8 cellular contexts compared by ENCODE assay signal in genomic region chr1:61301824-61302652, GRCh38.
A peak's percentile ranks its signal among the peaks of the same experiment; 100 is the strongest.
DNase-seq lines count a peak whose midpoint lies in the region; ATAC-seq and TF ChIP-seq lines count a peak whose summit lies in the region.

No MANE protein-coding gene starts in this region.

- no peaks in the 10 kb centered on the region for H3K36me3 ChIP-seq in cardiac muscle cell

- H3K27ac Mint-ChIP-seq in activated CD8-positive, alpha-beta T cell treated with anti-CD3 and anti-CD28 coated beads for 36 hours: peak overlapping the region; percentile 89
- H3K27ac Mint-ChIP-seq in activated CD8-positive, alpha-beta T cell treated with anti-CD3 and anti-CD28 coated beads, Interleukin-2, amount 10 ng/mL, durations not matched to agents 7 days and 5 days: no peak overlapping the region
- H3K27ac Mint-ChIP-seq in T-helper 1 cell treated with Interleukin-12 subunit alpha and Interleukin-12 subunit beta and Interleukin-4 antibody, amounts not matched to agents 30 μg/mL and 1 μg/mL, for 36 hours: peak overlapping the region; percentile 90
- no peak overlapping the region for H3K27ac Mint-ChIP-seq in CD4-positive, alpha-beta T cell

- H3K36me3 Mint-ChIP-seq in activated CD8-positive, alpha-beta T cell treated with anti-CD3 and anti-CD28 coated beads for 36 hours (ENCODE audit: low read depth): peaks cover 7% of the 10 kb centered on the region
- no peaks in the 10 kb centered on the region for H3K36me3 Mint-ChIP-seq in activated CD8-positive, alpha-beta T cell treated with anti-CD3 and anti-CD28 coated beads, Interleukin-2, amount 10 ng/mL, durations not matched to agents 7 days and 5 days (ENCODE audit: low read depth)
- peaks cover 2% of the 10 kb centered on the region for H3K36me3 Mint-ChIP-seq in T-helper 1 cell treated with Interleukin-12 subunit alpha and Interleukin-12 subunit beta and Interleukin-4 antibody, amounts not matched to agents 30 μg/mL and 1 μg/mL, for 36 hours (ENCODE audit: low read depth)
- H3K36me3 Mint-ChIP-seq in CD4-positive, alpha-beta T cell (ENCODE audit: low read depth): no peaks in the 10 kb centered on the region

- intact Hi-C loops in activated CD8-positive, alpha-beta T cell treated with anti-CD3 and anti-CD28 coated beads for 36 hours (cut with micrococcal nuclease): loop anchor here (2.0 kb wide), 1 partner anchor 31 kb away; no protein-coding TSS in a partner anchor
- intact Hi-C loops in CD4-positive, alpha-beta T cell (cut with DNase I, micrococcal nuclease): no loop called here

- H3K27me3 ChIP-seq in cardiac muscle cell: no peaks in the 10 kb centered on the region
- no peaks in the 10 kb centered on the region for H3K27me3 ChIP-seq in CD4-positive, alpha-beta T cell (ENCODE audit: control insufficient read depth, insufficient read depth, low read length)

- H3K27me3 Mint-ChIP-seq in activated CD8-positive, alpha-beta T cell treated with anti-CD3 and anti-CD28 coated beads for 36 hours: peaks cover 1% of the 10 kb centered on the region
- no peaks in the 10 kb centered on the region for H3K27me3 Mint-ChIP-seq in activated CD8-positive, alpha-beta T cell treated with anti-CD3 and anti-CD28 coated beads, Interleukin-2, amount 10 ng/mL, durations not matched to agents 7 days and 5 days (ENCODE audit: low read depth)
- H3K27me3 Mint-ChIP-seq in T-helper 1 cell treated with Interleukin-12 subunit alpha and Interleukin-12 subunit beta and Interleukin-4 antibody, amounts not matched to agents 30 μg/mL and 1 μg/mL, for 36 hours (ENCODE audit: low read depth): peaks cover 13% of the 10 kb centered on the region
- H3K27me3 Mint-ChIP-seq in CD4-positive, alpha-beta T cell: no peaks in the 10 kb centered on the region

- POLR2A ChIA-PET in activated CD8-positive, alpha-beta T cell treated with anti-CD3 and anti-CD28 coated beads for 36 hours (lab: Charles Lee): interaction anchor here (0.8 to 0.9 kb wide), 2 partner anchors 30 to 31 kb away, joined by 3 read pairs; no protein-coding TSS in a partner anchor
- POLR2A ChIA-PET in activated CD8-positive, alpha-beta T cell treated with anti-CD3 and anti-CD28 coated beads, Interleukin-2, amount 10 ng/mL, durations not matched to agents 7 days and 5 days (lab: Charles Lee): no interaction called here
- POLR2A ChIA-PET in CD4-positive, alpha-beta T cell (lab: Charles Lee): no interaction called here

- peak overlapping the region; percentile 15 for H3K27ac ChIP-seq in cardiac muscle cell
- H3K27ac ChIP-seq in CD4-positive, alpha-beta T cell (ENCODE audit: low read depth, low read length): no peak overlapping the region

- peak; percentile 86 for ATAC-seq in activated CD8-positive, alpha-beta T cell treated with anti-CD3 and anti-CD28 coated beads for 36 hours
- ATAC-seq in activated CD8-positive, alpha-beta T cell treated with anti-CD3 and anti-CD28 coated beads, Interleukin-2, amount 10 ng/mL, durations not matched to agents 7 days and 5 days: no peak
- no peak for ATAC-seq in CD4-positive, alpha-beta T cell (ENCODE audit: poor library complexity)

- no peak overlapping the region for H3K4me3 Mint-ChIP-seq in activated CD8-positive, alpha-beta T cell treated with anti-CD3 and anti-CD28 coated beads for 36 hours
- H3K4me3 Mint-ChIP-seq in activated CD8-positive, alpha-beta T cell treated with anti-CD3 and anti-CD28 coated beads, Interleukin-2, amount 10 ng/mL, durations not matched to agents 7 days and 5 days: no peak overlapping the region
- H3K4me3 Mint-ChIP-seq in T-helper 1 cell treated with Interleukin-12 subunit alpha and Interleukin-12 subunit beta and Interleukin-4 antibody, amounts not matched to agents 30 μg/mL and 1 μg/mL, for 36 hours: no peak overlapping the region
- no peak overlapping the region for H3K4me3 Mint-ChIP-seq in CD4-positive, alpha-beta T cell

- peak; percentile 48 for DNase-seq in activated CD8-positive, alpha-beta T cell treated with anti-CD3 and anti-CD28 coated beads for 36 hours
- DNase-seq in activated CD8-positive, alpha-beta T cell treated with anti-CD3 and anti-CD28 coated beads, Interleukin-2, amount 10 ng/mL, durations not matched to agents 7 days and 5 days: no peak
- DNase-seq in cardiac muscle cell (ENCODE audit: low read depth in 1 of 2, low spot score in 1 of 2): peak in 1 of 2 donors; percentile 78
- DNase-seq in stromal cell of bone marrow (ENCODE audit: low read depth): peak; percentile 85
- no peak for DNase-seq in DMS53 treated with DMSO at 0.1 percent for 48 hours (lab: John Stamatoyannopoulos, UW; ENCODE audit: unreplicated experiment)
- no peak for DNase-seq in pons (ENCODE audit: low spot score)
- DNase-seq in CD4-positive, alpha-beta T cell: no peak

- no peaks in the 10 kb centered on the region for H3K9me3 ChIP-seq in cardiac muscle cell (ENCODE audit: low read depth)
- no peaks in the 10 kb centered on the region for H3K9me3 ChIP-seq in CD4-positive, alpha-beta T cell (ENCODE audit: control insufficient read depth, low read length)

- peaks cover 5% of the 10 kb centered on the region for H3K9me3 Mint-ChIP-seq in activated CD8-positive, alpha-beta T cell treated with anti-CD3 and anti-CD28 coated beads for 36 hours
- H3K9me3 Mint-ChIP-seq in activated CD8-positive, alpha-beta T cell treated with anti-CD3 and anti-CD28 coated beads, Interleukin-2, amount 10 ng/mL, durations not matched to agents 7 days and 5 days (ENCODE audit: insufficient read depth): no peaks in the 10 kb centered on the region
- H3K9me3 Mint-ChIP-seq in T-helper 1 cell treated with Interleukin-12 subunit alpha and Interleukin-12 subunit beta and Interleukin-4 antibody, amounts not matched to agents 30 μg/mL and 1 μg/mL, for 36 hours: peaks cover 9% of the 10 kb centered on the region
- no peaks in the 10 kb centered on the region for H3K9me3 Mint-ChIP-seq in CD4-positive, alpha-beta T cell

- CTCF ChIA-PET in activated CD8-positive, alpha-beta T cell treated with anti-CD3 and anti-CD28 coated beads for 36 hours (lab: Charles Lee): interaction anchor here (0.9 to 2.5 kb wide), 2 partner anchors 30 to 252 kb away, joined by 5 to 9 read pairs; no protein-coding TSS in a partner anchor
- CTCF ChIA-PET in activated CD8-positive, alpha-beta T cell treated with anti-CD3 and anti-CD28 coated beads, Interleukin-2, amount 10 ng/mL, durations not matched to agents 7 days and 5 days (lab: Charles Lee): interaction anchor here (0.9 to 2.5 kb wide), 6 partner anchors 9 to 287 kb away, joined by 3 to 9 read pairs (median 4); no protein-coding TSS in a partner anchor
- CTCF ChIA-PET in CD4-positive, alpha-beta T cell (lab: Charles Lee): interaction anchor here (1.2 kb wide), 1 partner anchor 23 kb away, joined by 4 read pairs; no protein-coding TSS in a partner anchor

- H3K4me1 ChIP-seq in cardiac muscle cell (ENCODE audit: low read depth): peaks cover 17% of the 10 kb centered on the region

- H3K4me1 Mint-ChIP-seq in activated CD8-positive, alpha-beta T cell treated with anti-CD3 and anti-CD28 coated beads for 36 hours (ENCODE audit: low read depth): peaks cover 32% of the 10 kb centered on the region
- peaks cover 6% of the 10 kb centered on the region for H3K4me1 Mint-ChIP-seq in activated CD8-positive, alpha-beta T cell treated with anti-CD3 and anti-CD28 coated beads, Interleukin-2, amount 10 ng/mL, durations not matched to agents 7 days and 5 days (ENCODE audit: low read depth)
- H3K4me1 Mint-ChIP-seq in T-helper 1 cell treated with Interleukin-12 subunit alpha and Interleukin-12 subunit beta and Interleukin-4 antibody, amounts not matched to agents 30 μg/mL and 1 μg/mL, for 36 hours (ENCODE audit: low read depth): peaks cover 23% of the 10 kb centered on the region
- no peaks in the 10 kb centered on the region for H3K4me1 Mint-ChIP-seq in CD4-positive, alpha-beta T cell (ENCODE audit: low read depth)

- no peak for TF ChIP-seq CTCF in activated CD8-positive, alpha-beta T cell treated with anti-CD3 and anti-CD28 coated beads for 36 hours (IDR thresholded peaks at IDR 0.05)
- TF ChIP-seq CTCF in cardiac muscle cell (IDR thresholded peaks at IDR 0.05; ENCODE audit: low read depth, low read length): no peak
- no peak for TF ChIP-seq CTCF in CD4-positive, alpha-beta T cell (IDR thresholded peaks at IDR 0.05)

- no peak overlapping the region for H3K4me3 ChIP-seq in cardiac muscle cell

Comparison
In these comparisons a context has a peak if more than half of its experiments do, and no peak if none do; other contexts are left out.
1. DNase-seq: peak in activated CD8-positive, alpha-beta T cell treated with anti-CD3 and anti-CD28 coated beads for 36 hours (single experiment) and stromal cell of bone marrow (single experiment); none in activated CD8-positive, alpha-beta T cell treated with anti-CD3 and anti-CD28 coated beads, Interleukin-2, amount 10 ng/mL, durations not matched to agents 7 days and 5 days (single experiment), DMS53 treated with DMSO at 0.1 percent for 48 hours (single experiment), pons (single experiment) and CD4-positive, alpha-beta T cell (0 of 10).
2. H3K27ac Mint-ChIP-seq: peak in activated CD8-positive, alpha-beta T cell treated with anti-CD3 and anti-CD28 coated beads for 36 hours (single experiment) and T-helper 1 cell treated with Interleukin-12 subunit alpha and Interleukin-12 subunit beta and Interleukin-4 antibody, amounts not matched to agents 30 μg/mL and 1 μg/mL, for 36 hours (single experiment); none in activated CD8-positive, alpha-beta T cell treated with anti-CD3 and anti-CD28 coated beads, Interleukin-2, amount 10 ng/mL, durations not matched to agents 7 days and 5 days (single experiment) and CD4-positive, alpha-beta T cell (single experiment).